ENCODE assay signal across 19 cellular contexts in the genomic region with DNA sequence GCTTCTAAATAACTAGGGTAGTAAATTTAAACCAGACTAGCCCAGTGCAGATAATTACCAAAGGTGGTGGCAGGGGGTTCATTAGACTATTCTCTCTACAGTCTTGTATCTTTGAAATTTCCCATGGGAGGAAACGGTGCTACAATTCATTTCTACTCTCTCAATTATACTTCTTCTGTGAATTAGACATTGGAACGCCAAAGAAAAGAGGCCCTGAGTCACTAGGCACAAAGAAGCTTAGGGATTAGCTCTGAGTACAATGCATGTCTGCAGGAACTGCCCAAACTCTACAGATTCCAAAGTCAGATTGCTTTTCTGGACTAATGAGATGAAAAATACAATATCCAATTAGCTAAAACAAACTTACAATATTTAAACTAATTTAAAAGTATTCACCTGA. TPM values are rescaled to one million over a fixed set of nuclear protein-coding genes. Genes with fewer than 3 reads are reported as not detected.
DNase-seq lines count a peak whose midpoint lies in the region; ATAC-seq and TF ChIP-seq lines count a peak whose summit lies in the region.
"Had no signal": no experiment of that assay in that cellular context is flagged by ENCODE, and none has a peak within 500 bp of the region (broad histone marks: within the 10 kb centered on the region; RNA-seq: fewer than 3 reads in every experiment).

No MANE protein-coding gene starts in this region.

- H3K9me3 ChIP-seq in WERI-Rb-1 (ENCODE audit: severe bottlenecking): no peaks in the 10 kb centered on the region
- H3K9me3 ChIP-seq in tibial nerve: no peaks in the 10 kb centered on the region
- H3K9me3 ChIP-seq: Caco-2 had no signal

- DNase-seq in D341Med (ENCODE audit: low spot score) (peak; percentile 34), WERI-Rb-1 (no peak), retinal pigment epithelial cell (ENCODE audit: low read depth) (peak; percentile 49), tibial nerve (ENCODE audit: low spot score in 2 of 2) (no peak), NOMO-1 (lab: John Stamatoyannopoulos, UW; ENCODE audit: unreplicated experiment in 2 of 2) (no peak)
- DNase-seq: Caco-2; CD4-positive, CD25-positive, alpha-beta regulatory T cell; CD8-positive, alpha-beta T cell; DMS 273 treated with DMSO at 0.1 percent for 48 hours; DMS79; EL; GDM1; GOT3; HCEC 1CT had no signal

- no peak for TF ChIP-seq EP300 in tibial nerve (IDR thresholded peaks at IDR 0.05)

- TF ChIP-seq POLR2A in tibial nerve (IDR thresholded peaks at IDR 0.05): no peak

- H3K4me1 ChIP-seq in tibial nerve: no peaks in the 10 kb centered on the region
- H3K4me1 ChIP-seq: BLaER1 had no signal

- H3K36me3 ChIP-seq in WERI-Rb-1 (peaks cover 89% of the 10 kb centered on the region), tibial nerve (peaks cover 7 to 95% (median 13%) of the 10 kb centered on the region in 3 donors)

- 67 to 81% methylated on average over 2 of the region's 2 CpGs for WGBS in tibial nerve, 2 donors

- H3K27ac ChIP-seq in WERI-Rb-1 (peak overlapping the region; percentile 29), tibial nerve (no peak overlapping the region)
- H3K27ac ChIP-seq: BLaER1, C4-2B had no signal

- ATAC-seq in esophagus mucosa: peak; percentile 32
- no peak for ATAC-seq in GM18519 (IDR thresholded peaks at IDR 0.05; ENCODE audit: low FRiP score, unreplicated experiment)
- ATAC-seq: CD8-positive, alpha-beta T cell; GM12878 had no signal

- H3K27me3 ChIP-seq in WERI-Rb-1 (ENCODE audit: insufficient read depth, low read depth, severe bottlenecking): no peaks in the 10 kb centered on the region
- H3K27me3 ChIP-seq in tibial nerve: no peaks in the 10 kb centered on the region
- H3K27me3 ChIP-seq: BLaER1 had no signal

- TF ChIP-seq CTCF in WERI-Rb-1 (IDR thresholded peaks at IDR 0.05; ENCODE audit: low read depth, low read length) (no peak), retinal pigment epithelial cell (conservative IDR thresholded peaks at IDR 0.05; ENCODE audit: low read depth, low read length) (no peak), tibial nerve (IDR thresholded peaks at IDR 0.05) (no peak)

- H3K4me3 ChIP-seq in WERI-Rb-1 (ENCODE audit: low read depth, low read length) (no peak overlapping the region), retinal pigment epithelial cell (ENCODE audit: low read length) (no peak overlapping the region), tibial nerve (no peak overlapping the region)
- H3K4me3 ChIP-seq: BLaER1, GM12878 had no signal

RNA-seq across cellular contexts. Expression of a gene that starts 30.7 kb away (rescaled TPM):
- total RNA-seq in esophagus mucosa (76.4 TPM), tibial nerve (100 to 1,000 TPM; 159 to 203 (median 188) TPM)

RNA-seq across cellular contexts. Expression of a gene that starts 41.9 kb away (rescaled TPM):
- total RNA-seq in esophagus mucosa (1,438 TPM), tibial nerve (1,000 to 10,000 TPM in 3 of 4 donors, 100 to 1,000 TPM in 1; 697 to 1,427 (median 1,125) TPM)

Comparison
In these comparisons a context has a peak if more than half of its experiments do, and no peak if none do; other contexts are left out.
1. DNase-seq: peak in D341Med (single experiment) and retinal pigment epithelial cell (single experiment); none in WERI-Rb-1 (single experiment), tibial nerve (0 of 2) and NOMO-1 (0 of 2).